22 cellular contexts compared by ENCODE assay signal in the genomic region with DNA sequence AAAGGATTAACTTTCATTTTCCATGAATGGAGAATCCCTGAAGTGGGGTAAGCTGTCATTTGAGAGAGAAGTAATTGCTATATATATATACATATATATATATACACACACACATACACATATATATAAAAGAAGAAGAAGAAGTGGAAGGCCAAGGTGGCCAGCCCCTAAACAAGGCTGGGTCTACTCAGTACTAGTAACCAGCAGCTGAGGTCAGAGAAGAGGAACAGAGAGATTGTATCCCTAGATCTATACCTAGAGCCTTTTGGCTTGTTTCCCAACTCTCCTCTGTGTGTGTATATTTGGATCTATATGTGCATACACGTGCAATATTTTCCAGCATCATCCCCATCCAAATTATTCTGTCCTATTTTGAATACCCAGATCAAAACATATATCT. TPM values are rescaled to one million over a fixed set of nuclear protein-coding genes. Genes with fewer than 3 reads are reported as not detected.
DNase-seq lines count a peak whose midpoint lies in the region; ATAC-seq, FAIRE-seq and TF ChIP-seq lines count a peak whose summit lies in the region.
"Had no signal": no experiment of that assay in that cellular context is flagged by ENCODE, and none has a peak within 500 bp of the region (broad histone marks: within the 10 kb centered on the region; RNA-seq: fewer than 3 reads in every experiment).

No MANE protein-coding gene starts in this region.

- H3K4me1 ChIP-seq in A549 (peaks cover 2% of the 10 kb centered on the region; the same call in 1 of the 3 replicates), DND-41 (ENCODE audit: insufficient read depth, low read length) (peaks cover 67% of the 10 kb centered on the region)

- FAIRE-seq in A549 (lab: Jason Lieb, UNC), result no peak
- FAIRE-seq: small intestine had no signal

- DNase-seq in A549 (ENCODE audit: low read depth in 1 of 2, low spot score in 1 of 2) (no peak), DND-41 (no peak), T-helper 17 cell (no peak), medulla oblongata (ENCODE audit: extremely low spot score) (peak; percentile 11), 8988T (no peak)
- DNase-seq in stimulated activated CD4-positive, alpha-beta T cell treated with anti-CD3 and anti-CD28 coated beads, Interleukin-4, amount 100 ng/mL, for 1 hour, result no peak
- DNase-seq: activated CD4-positive, alpha-beta T cell treated with anti-CD3 and anti-CD28 coated beads, Interleukin-2, amount 50 U/mL, for 4 hours; activated CD4-positive, CD25-positive, alpha-beta regulatory T cell; activated CD8-positive, alpha-beta memory T cell treated with anti-CD3 and anti-CD28 coated beads, Interleukin-2, amount 50 U/mL, for 48 hours; GOT3; lower lobe of right lung; NCI-H146; occipital lobe; stimulated activated CD4-positive, alpha-beta T cell treated with anti-CD3 and anti-CD28 coated beads, Interleukin-1b, Interleukin-23, amount 100 ng/mL, for 48 hours had no signal

- no peaks in the 10 kb centered on the region for H3K36me3 Mint-ChIP-seq in T-helper 17 cell (ENCODE audit: low read depth)
- H3K36me3 Mint-ChIP-seq: CD4-positive, CD25-positive, alpha-beta regulatory T cell had no signal

- H3K27ac ChIP-seq in A549, result peak overlapping the region in 1 of 2 experiments; percentile 1; a peak in 2 of 6 replicates
- peak overlapping the region; percentile 98 for H3K27ac ChIP-seq in DND-41 (ENCODE audit: low read length)
- H3K27ac ChIP-seq: heart left ventricle, lower lobe of right lung had no signal

- H4K20me1 ChIP-seq in DND-41 (ENCODE audit: insufficient read depth, low read length), result no peaks in the 10 kb centered on the region

- ATAC-seq in A549 (peak in 1 of 2 experiments; percentile 30; a peak in 2 of 6 replicates), DND-41 (ENCODE audit: insufficient read depth, low read depth) (no peak), T-helper 17 cell (no peak), GM18873 (IDR thresholded peaks at IDR 0.05; ENCODE audit: low FRiP score, unreplicated experiment) (no peak)
- ATAC-seq: activated naive CD4-positive, alpha-beta T cell treated with anti-CD3 and anti-CD28 coated beads, Interleukin-2, amount 50 U/mL, for 72 hours had no signal

- H3K4me2 ChIP-seq in A549, result no peak overlapping the region
- peak overlapping the region; percentile 77 for H3K4me2 ChIP-seq in DND-41 (ENCODE audit: insufficient read depth, low read length)

- no peak overlapping the region for H2AFZ ChIP-seq in DND-41 (ENCODE audit: low read depth, low read length)

- WGBS in A549 (ENCODE audit: missing lambda C conversion rate), result 78% methylated on average over 1 of the region's 1 CpG

- peak overlapping the region; percentile 67 for H3K9ac ChIP-seq in DND-41 (ENCODE audit: low read depth, low read length)
- H3K9ac ChIP-seq: SK-N-SH had no signal

- TF ChIP-seq CTCF in A549 (IDR thresholded peaks at IDR 0.05) (no peak), DND-41 (IDR thresholded peaks at IDR 0.05; ENCODE audit: borderline replicate concordance, extremely low read depth, low read length, poor library complexity, severe bottlenecking) (no peak)

- H3K36me3 ChIP-seq in DND-41 (ENCODE audit: insufficient read depth, low read length), result peaks cover 7% of the 10 kb centered on the region; the same call in 1 of the 2 replicates
- H3K36me3 ChIP-seq: heart left ventricle, lower lobe of right lung had no signal

- H3K79me2 ChIP-seq in DND-41 (ENCODE audit: insufficient read depth, low read length), result peaks cover 64% of the 10 kb centered on the region

- CTCF ChIA-PET in A549 (lab: Yijun Ruan, JAX), result interaction anchor here (0.6 to 19.0 kb wide), 57 partner anchors 8 to 1426 kb away, joined by 3 to 212 read pairs (median 5); no protein-coding TSS in a partner anchor

- peak overlapping the region; percentile 97 for H3K27ac Mint-ChIP-seq in T-helper 17 cell
- H3K27ac Mint-ChIP-seq: activated naive CD4-positive, alpha-beta T cell treated with anti-CD3 and anti-CD28 coated beads, Interleukin-2, amount 50 U/mL, for 72 hours; activated T-helper 2 cell treated with anti-CD3 and anti-CD28 coated beads, Interferon-gamma antibody, Interleukin-2, Interleukin-4, amounts not matched to agents 10 μg/mL and 5 μg/mL and 100 μg/mL, durations not matched to agents 14 hours and 24 hours and 36 hours had no signal

- peaks cover 35% of the 10 kb centered on the region for H3K4me1 Mint-ChIP-seq in T-helper 17 cell

- POLR2A ChIA-PET in A549 (lab: Yijun Ruan, JAX), result interaction anchor here (1.3 kb wide), 1 partner anchor 376 kb away, joined by 7 read pairs; no protein-coding TSS in a partner anchor

- no peaks in the 10 kb centered on the region for H3K27me3 Mint-ChIP-seq in T-helper 17 cell

- no peak for TF ChIP-seq EP300 in A549 (IDR thresholded peaks at IDR 0.05)

- no peak overlapping the region for H3K4me3 ChIP-seq in A549
- H3K4me3 ChIP-seq in DND-41 (ENCODE audit: low read depth in 1 of 2, low read length in 2 of 2), result peak overlapping the region in 1 of 2 experiments; percentile 59; a peak in 2 of 4 replicates
- H3K4me3 ChIP-seq: heart left ventricle, K562, lower lobe of right lung had no signal

- H3K27me3 ChIP-seq in DND-41 (ENCODE audit: insufficient read depth, low read length, poor library complexity), result no peaks in the 10 kb centered on the region
- H3K27me3 ChIP-seq: heart left ventricle had no signal

- no peaks in the 10 kb centered on the region for H3K9me3 ChIP-seq in A549
- no peaks in the 10 kb centered on the region for H3K9me3 ChIP-seq in DND-41 (ENCODE audit: insufficient read depth, low read length, severe bottlenecking)
- no peaks in the 10 kb centered on the region for H3K9me3 ChIP-seq in T-helper 17 cell (ENCODE audit: control insufficient read depth, low read length, poor library complexity, severe bottlenecking)
- H3K9me3 ChIP-seq: heart left ventricle, lower lobe of right lung, SK-N-SH had no signal

- TF ChIP-seq RAD21 in A549 (conservative IDR thresholded peaks at IDR 0.05 in 1 of 2, IDR thresholded peaks at IDR 0.05 in 1 of 2), result no peak

- no peak for TF ChIP-seq POLR2A in A549 (IDR thresholded peaks at IDR 0.05; ENCODE audit: low read length)

- H3K4me3 Mint-ChIP-seq in T-helper 17 cell, result no peak overlapping the region
- H3K4me3 Mint-ChIP-seq: CD4-positive, CD25-positive, alpha-beta regulatory T cell had no signal

TF ChIP-seq in A549, 52 proteins besides CTCF, POLR2A, EP300 and RAD21:
- TF ChIP-seq, protein P1, sequence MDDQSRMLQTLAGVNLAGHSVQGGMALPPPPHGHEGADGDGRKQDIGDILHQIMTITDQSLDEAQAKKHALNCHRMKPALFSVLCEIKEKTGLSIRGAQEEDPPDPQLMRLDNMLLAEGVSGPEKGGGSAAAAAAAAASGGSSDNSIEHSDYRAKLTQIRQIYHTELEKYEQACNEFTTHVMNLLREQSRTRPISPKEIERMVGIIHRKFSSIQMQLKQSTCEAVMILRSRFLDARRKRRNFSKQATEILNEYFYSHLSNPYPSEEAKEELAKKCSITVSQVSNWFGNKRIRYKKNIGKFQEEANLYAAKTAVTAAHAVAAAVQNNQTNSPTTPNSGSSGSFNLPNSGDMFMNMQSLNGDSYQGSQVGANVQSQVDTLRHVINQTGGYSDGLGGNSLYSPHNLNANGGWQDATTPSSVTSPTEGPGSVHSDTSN (IDR thresholded peaks at IDR 0.05), result no peak
- peak; percentile 23 for TF ChIP-seq MAFK (IDR thresholded peaks at IDR 0.05; ENCODE audit: partially characterized antibody)
TF ChIP-seq in A549: peak in this region for 1.

RNA-seq across cellular contexts. Expression of a gene that starts 5.2 kb away (rescaled TPM):
- polyA plus RNA-seq in A549 (2011; rRNA removed) (0.27 and 0.30 TPM in 2 replicates), A549 (2017; fragmentation: RNase III; extraction: RNeasy Plus Mini Kit Qiagen cat#74134 plus additional on column Dnase treatment) (0.05 to 0.08 TPM (median 0.06 TPM) in 3 replicates)
- 0.01 and 0.03 TPM in 2 replicates for polyA plus RNA-seq in A549 (2012; cell fraction: cytosol; rRNA removed)
- polyA plus RNA-seq in A549 (2012; cell fraction: nucleus; rRNA removed), result not detected in 2 replicates
- 0.15 and 0.17 TPM in 2 replicates for polyA minus RNA-seq in A549 (2011; rRNA and poly(A)+ RNA removed)
- 10 to 100 TPM in 1 of 2 donors, 1 to 10 TPM in 1; 1.9 to 16.0 TPM for total RNA-seq in T-helper 17 cell
